ENCODE assay signal across 8 cellular contexts in the genomic region with DNA sequence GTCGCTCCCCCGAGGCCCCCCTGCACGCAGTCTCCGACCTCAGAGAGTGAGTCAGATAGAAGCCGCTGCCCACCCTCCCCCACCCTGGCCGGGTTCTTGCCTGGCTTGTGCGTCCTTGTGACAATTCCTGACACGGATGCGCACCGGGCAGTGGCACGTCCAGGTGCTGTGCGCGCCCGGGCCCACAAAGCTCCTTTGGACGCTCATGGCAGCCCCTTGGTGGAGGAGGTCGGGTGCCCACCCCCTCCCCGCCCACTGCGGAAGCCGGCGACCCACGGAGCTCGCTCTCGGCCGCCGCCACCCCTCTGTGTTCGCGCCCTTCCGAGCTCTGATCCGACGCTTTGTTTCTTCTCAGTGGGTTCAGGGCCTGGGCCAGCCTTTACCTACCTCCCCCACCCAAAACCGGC. TPM values are rescaled to one million over a fixed set of nuclear protein-coding genes. Genes with fewer than 3 reads are reported as not detected.
DNase-seq lines count a peak whose midpoint lies in the region; ATAC-seq and TF ChIP-seq lines count a peak whose summit lies in the region.

No MANE protein-coding gene starts in this region.

- ATAC-seq in left colon (no peak), GM18505 (IDR thresholded peaks at IDR 0.05; ENCODE audit: unreplicated experiment) (no peak), GM21717 (IDR thresholded peaks at IDR 0.05; ENCODE audit: unreplicated experiment) (no peak)

- peaks cover 52% of the 10 kb centered on the region for H3K27me3 Mint-ChIP-seq in stimulated activated naive CD8-positive, alpha-beta T cell treated with anti-CD3 and anti-CD28 coated beads, Interleukin-15, Interleukin-2, amounts not matched to agents 100 ng/mL and 50 ng/mL, for 24 hours

- TF ChIP-seq EP300 in SK-N-SH (IDR thresholded peaks at IDR 0.05; ENCODE audit: borderline replicate concordance in 1 of 2, low read depth in 1 of 2, low read length in 1 of 2), result no peak

- H3K9ac ChIP-seq in BLaER1 (peak overlapping the region; percentile 87), SK-N-SH (peak overlapping the region; percentile 96)

- peaks cover 77% of the 10 kb centered on the region for H3K4me1 ChIP-seq in BLaER1
- H3K4me1 ChIP-seq in SK-N-SH (ENCODE audit: control insufficient read depth in 1 of 2, insufficient read depth in 2 of 2, low read depth in 1 of 2, low read length in 1 of 2), result peaks cover 12 to 47% of the 10 kb centered on the region in 2 experiments; a peak in 3 of 4 replicates

- TF ChIP-seq RAD21 in SK-N-SH (IDR thresholded peaks at IDR 0.05; ENCODE audit: low read length), result no peak

- H3K27me3 ChIP-seq in BLaER1, result no peaks in the 10 kb centered on the region
- no peaks in the 10 kb centered on the region for H3K27me3 ChIP-seq in SK-N-SH (ENCODE audit: insufficient read depth)

- TF ChIP-seq CTCF in HFF-Myc (IDR thresholded peaks at IDR 0.05; ENCODE audit: low read depth, low read length, missing control alignments) (no peak), SK-N-SH (IDR thresholded peaks at IDR 0.05) (no peak)

- H3K9me3 Mint-ChIP-seq in stimulated activated naive CD8-positive, alpha-beta T cell treated with anti-CD3 and anti-CD28 coated beads, Interleukin-15, Interleukin-2, amounts not matched to agents 100 ng/mL and 50 ng/mL, for 24 hours, result no peaks in the 10 kb centered on the region

- no peaks in the 10 kb centered on the region for H3K9me3 ChIP-seq in BLaER1
- H3K9me3 ChIP-seq in SK-N-SH, result no peaks in the 10 kb centered on the region

- H3K4me2 ChIP-seq in BLaER1, result peak overlapping the region; percentile 100
- H3K4me2 ChIP-seq in SK-N-SH, result peak overlapping the region; percentile 93

- CTCF ChIA-PET in SK-N-SH (lab: Yijun Ruan, JAX), result interaction anchor here (1.3 to 6.1 kb wide), 6 partner anchors 13 to 217 kb away, joined by 3 to 53 read pairs (median 4); a partner anchor contains a TSS

- DNase-seq in HFF-Myc (ENCODE audit: extremely low read depth, low read depth) (peak; percentile 83), SK-N-SH (peak; percentile 75), dermis blood vessel endothelial cell (peak; percentile 91), left colon (peak; percentile 63 to 78)

- TF ChIP-seq POLR2A in GM18505 (IDR thresholded peaks at IDR 0.05; ENCODE audit: borderline replicate concordance, extremely low read depth, insufficient read depth, insufficient read length), result no peak

- H4K20me1 ChIP-seq in BLaER1 (peaks cover 54% of the 10 kb centered on the region), SK-N-SH (ENCODE audit: insufficient read depth) (peaks cover 40% of the 10 kb centered on the region)

- H3K36me3 ChIP-seq in BLaER1 (peaks cover under 1% of the 10 kb centered on the region; the same call in 1 of the 2 replicates), SK-N-SH (replicated peaks in 1 of 2; ENCODE audit: control insufficient read depth in 1 of 2, insufficient read depth in 2 of 2, low read length in 1 of 2) (peaks cover 2% of the 10 kb centered on the region in 2 experiments)

- peaks cover 57% of the 10 kb centered on the region for H3K4me1 Mint-ChIP-seq in stimulated activated naive CD8-positive, alpha-beta T cell treated with anti-CD3 and anti-CD28 coated beads, Interleukin-15, Interleukin-2, amounts not matched to agents 100 ng/mL and 50 ng/mL, for 24 hours (ENCODE audit: low read depth)

- no peak overlapping the region for H3K27ac Mint-ChIP-seq in stimulated activated naive CD8-positive, alpha-beta T cell treated with anti-CD3 and anti-CD28 coated beads, Interleukin-15, Interleukin-2, amounts not matched to agents 100 ng/mL and 50 ng/mL, for 24 hours

- H3K9me2 ChIP-seq in SK-N-SH, result no peaks in the 10 kb centered on the region

- peak overlapping the region; percentile 86 for H3K4me3 ChIP-seq in BLaER1
- peak overlapping the region; percentile 77 for H3K4me3 ChIP-seq in HFF-Myc (replicated peaks; ENCODE audit: low read depth, low read length)
- H3K4me3 ChIP-seq in SK-N-SH (ENCODE audit: low read depth in 2 of 2, low read length in 1 of 2), result peak overlapping the region; percentile 83 to 89

- H3K79me2 ChIP-seq in SK-N-SH (ENCODE audit: insufficient read depth), result peaks cover 46% of the 10 kb centered on the region

- peak overlapping the region; percentile 84 for H3K27ac ChIP-seq in BLaER1
- peak overlapping the region; percentile 97 to 100 for H3K27ac ChIP-seq in SK-N-SH (ENCODE audit: low read depth in 2 of 2, low read length in 1 of 2)

- no peaks in the 10 kb centered on the region for H3K36me3 Mint-ChIP-seq in stimulated activated naive CD8-positive, alpha-beta T cell treated with anti-CD3 and anti-CD28 coated beads, Interleukin-15, Interleukin-2, amounts not matched to agents 100 ng/mL and 50 ng/mL, for 24 hours (ENCODE audit: low read depth)

- 1% methylated on average over 15 of the region's 31 CpGs for WGBS in SK-N-SH (ENCODE audit: low lambda C conversion rate)

- POLR2A ChIA-PET in SK-N-SH (lab: Yijun Ruan, JAX), result interaction anchor here (0.6 to 3.5 kb wide), 17 partner anchors 12 to 235 kb away, joined by 3 to 24 read pairs (median 5); a partner anchor contains a TSS

- intact Hi-C loops in left colon (cut with DNase I, micrococcal nuclease), result no loop called here

- peaks cover 37% of the 10 kb centered on the region for H3F3A ChIP-seq in SK-N-SH (replicated peaks; ENCODE audit: insufficient read depth)

- peak overlapping the region; percentile 58 for H3K4me3 Mint-ChIP-seq in stimulated activated naive CD8-positive, alpha-beta T cell treated with anti-CD3 and anti-CD28 coated beads, Interleukin-15, Interleukin-2, amounts not matched to agents 100 ng/mL and 50 ng/mL, for 24 hours

- peak overlapping the region; percentile 59; the same call in 1 of the 2 replicates for H2AFZ ChIP-seq in SK-N-SH (ENCODE audit: low read depth)

TF ChIP-seq in SK-N-SH, 30 proteins besides CTCF, POLR2A, EP300 and RAD21 (continues in another document):
- no peak for TF ChIP-seq CHD2 (IDR thresholded peaks at IDR 0.05; ENCODE audit: low read length, partially characterized antibody)
- TF ChIP-seq, protein P1, sequence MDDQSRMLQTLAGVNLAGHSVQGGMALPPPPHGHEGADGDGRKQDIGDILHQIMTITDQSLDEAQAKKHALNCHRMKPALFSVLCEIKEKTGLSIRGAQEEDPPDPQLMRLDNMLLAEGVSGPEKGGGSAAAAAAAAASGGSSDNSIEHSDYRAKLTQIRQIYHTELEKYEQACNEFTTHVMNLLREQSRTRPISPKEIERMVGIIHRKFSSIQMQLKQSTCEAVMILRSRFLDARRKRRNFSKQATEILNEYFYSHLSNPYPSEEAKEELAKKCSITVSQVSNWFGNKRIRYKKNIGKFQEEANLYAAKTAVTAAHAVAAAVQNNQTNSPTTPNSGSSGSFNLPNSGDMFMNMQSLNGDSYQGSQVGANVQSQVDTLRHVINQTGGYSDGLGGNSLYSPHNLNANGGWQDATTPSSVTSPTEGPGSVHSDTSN (IDR thresholded peaks at IDR 0.05), result peak; percentile 15; the same call in 1 of the 2 replicates
- no peak for TF ChIP-seq RFX5 (IDR thresholded peaks at IDR 0.05; ENCODE audit: low read length)
- peak; percentile 92 for TF ChIP-seq FOSL2 (IDR thresholded peaks at IDR 0.05; ENCODE audit: borderline replicate concordance, low read depth)
- TF ChIP-seq TAF1 (IDR thresholded peaks at IDR 0.05; ENCODE audit: borderline replicate concordance, low read depth, low read length), result no peak; the same call in none of the 2 replicates
- TF ChIP-seq GATA2 (CRISPR knock-in tag; IDR thresholded peaks at IDR 0.05), result no peak
- no peak for TF ChIP-seq RXRA (IDR thresholded peaks at IDR 0.05; ENCODE audit: borderline replicate concordance, low read depth)
- TF ChIP-seq SIN3A (IDR thresholded peaks at IDR 0.05; ENCODE audit: borderline replicate concordance, low read depth, low read length), result peak; percentile 58; the same call in 1 of the 2 replicates
- TF ChIP-seq FOXM1 (IDR thresholded peaks at IDR 0.05; ENCODE audit: low read depth), result 0 out of 2 replicates have a peak, but pooled peaks have one; percentile 22
- TF ChIP-seq, protein P2, sequence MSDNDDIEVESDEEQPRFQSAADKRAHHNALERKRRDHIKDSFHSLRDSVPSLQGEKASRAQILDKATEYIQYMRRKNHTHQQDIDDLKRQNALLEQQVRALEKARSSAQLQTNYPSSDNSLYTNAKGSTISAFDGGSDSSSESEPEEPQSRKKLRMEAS (IDR thresholded peaks at IDR 0.05; ENCODE audit: low read depth), result peak; percentile 77
- TF ChIP-seq JUND (IDR thresholded peaks at IDR 0.05), result peak; percentile 77
- no peak for TF ChIP-seq SMC3 (IDR thresholded peaks at IDR 0.05; ENCODE audit: low read depth, low read length)
- no peak for TF ChIP-seq TEAD4 (IDR thresholded peaks at IDR 0.05; ENCODE audit: borderline replicate concordance, insufficient read depth)
- no peak for TF ChIP-seq RCOR1 (IDR thresholded peaks at IDR 0.05; ENCODE audit: low read length)
- no peak for TF ChIP-seq YY1 (IDR thresholded peaks at IDR 0.05; ENCODE audit: low read depth)
- peak; percentile 46 for TF ChIP-seq POLR2AphosphoS5 (IDR thresholded peaks at IDR 0.05; ENCODE audit: low read depth, low read length)
- TF ChIP-seq ELF1 (IDR thresholded peaks at IDR 0.05), result no peak
- TF ChIP-seq NFIC (IDR thresholded peaks at IDR 0.05; ENCODE audit: borderline replicate concordance), result 0 out of 2 replicates have a peak, but pooled peaks have one; percentile 35

RNA-seq across cellular contexts. Expression of a gene that starts 0.7 kb away (rescaled TPM):
- polyA plus RNA-seq in SK-N-SH (2012; rRNA removed), result 375 and 428 TPM in 2 replicates
- polyA plus RNA-seq in SK-N-SH (2012; cell fraction: cytosol; rRNA removed), result 199 and 310 TPM in 2 replicates
- polyA plus RNA-seq in SK-N-SH (2012; cell fraction: nucleus; rRNA removed), result 384 TPM in 2 replicates
- total RNA-seq in dermis blood vessel endothelial cell (102 and 167 TPM in 2 replicates), left colon (1 to 10 TPM; 3.3 to 4.2 TPM)

RNA-seq across cellular contexts. Expression of a gene that starts 3.8 kb away (rescaled TPM):
- 11.1 and 12.7 TPM in 2 replicates for polyA plus RNA-seq in SK-N-SH (2012; rRNA removed)
- polyA plus RNA-seq in SK-N-SH (2012; cell fraction: cytosol; rRNA removed), result 2.7 and 4.6 TPM in 2 replicates
- polyA plus RNA-seq in SK-N-SH (2012; cell fraction: nucleus; rRNA removed), result 35.2 and 44.1 TPM in 2 replicates
- total RNA-seq in dermis blood vessel endothelial cell, result 2.3 and 2.6 TPM in 2 replicates
- 1 to 10 TPM; 2.1 to 4.3 TPM for total RNA-seq in left colon

RNA-seq across cellular contexts. Expression of a gene that starts 26.1 kb away (rescaled TPM):
- 112 and 119 TPM in 2 replicates for polyA plus RNA-seq in SK-N-SH (2012; rRNA removed)
- 64.2 and 86.4 TPM in 2 replicates for polyA plus RNA-seq in SK-N-SH (2012; cell fraction: cytosol; rRNA removed)
- 254 and 369 TPM in 2 replicates for polyA plus RNA-seq in SK-N-SH (2012; cell fraction: nucleus; rRNA removed)
- 120 and 125 TPM in 2 replicates for total RNA-seq in dermis blood vessel endothelial cell
- 10 to 100 TPM; 25.4 to 34.0 TPM for total RNA-seq in left colon

RNA-seq across cellular contexts. Expression of a gene that starts 49.1 kb away (rescaled TPM):
- polyA plus RNA-seq in SK-N-SH (2012; rRNA removed), result 162 and 208 TPM in 2 replicates
- 85.4 and 106 TPM in 2 replicates for polyA plus RNA-seq in SK-N-SH (2012; cell fraction: cytosol; rRNA removed)
- 673 and 1,102 TPM in 2 replicates for polyA plus RNA-seq in SK-N-SH (2012; cell fraction: nucleus; rRNA removed)
- total RNA-seq in dermis blood vessel endothelial cell (170 and 206 TPM in 2 replicates), left colon (100 to 1,000 TPM; 152 to 210 TPM)

Comparison
In these comparisons a context has a peak if more than half of its experiments do, and no peak if none do; other contexts are left out.
1. RNA of a gene that starts 0.7 kb away (total RNA-seq): 102 to 167 TPM in dermis blood vessel endothelial cell; 3.3 to 4.2 TPM in left colon; every median in the first group is over 10 times any median in the second.
2. Peak in every context shown above with its lines, with median percentiles within 50 percentile points of each other: H3K4me3 ChIP-seq and DNase-seq.